1 cellular context compared by ENCODE assay signal in the genomic region with DNA sequence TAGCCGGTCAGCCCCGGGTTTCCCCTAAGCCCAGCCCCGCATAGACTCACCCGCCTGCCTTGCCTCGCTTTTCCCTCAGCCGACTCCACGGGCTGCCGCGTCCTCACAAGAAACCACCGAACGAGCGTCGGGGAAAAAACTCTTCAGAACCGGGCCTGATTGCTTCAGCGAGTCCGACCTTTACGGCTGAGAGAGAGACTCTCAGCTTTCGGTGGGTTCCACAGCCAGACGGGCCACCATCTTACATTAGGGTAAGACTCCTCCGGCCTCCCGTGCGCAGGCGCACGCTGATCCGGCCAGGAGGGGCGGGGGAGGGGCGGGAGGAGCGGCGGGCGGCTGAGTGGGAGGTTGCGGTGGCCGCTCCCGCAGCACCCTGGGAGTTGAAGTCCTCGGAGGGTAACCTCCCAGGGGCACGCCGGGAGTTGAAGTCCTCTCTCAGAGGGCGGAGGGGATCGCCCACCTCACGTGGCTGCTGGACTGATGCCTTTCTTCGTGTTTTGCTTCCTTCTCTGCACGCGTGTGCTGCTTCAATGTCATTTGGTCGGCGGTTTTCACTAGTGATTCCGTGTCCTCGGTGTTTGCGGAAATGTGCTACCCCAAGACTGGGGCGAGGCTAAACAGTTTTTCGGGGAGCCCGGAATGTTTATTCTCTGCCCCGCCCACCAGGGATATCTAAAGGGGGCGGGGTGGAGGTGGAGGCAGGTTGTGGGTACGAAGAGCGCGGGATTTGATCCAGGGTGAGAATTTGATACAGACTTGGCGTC.
TF ChIP-seq lines count a peak whose summit lies in the region.

Gene CNOT4 (minus strand): TSS at position 264 of the 764 bp plus-strand sequence. CDS start 71,771 bp downstream, outside the sequence.

TF ChIP-seq in K562, 482 proteins besides CTCF, POLR2A, EP300 and RAD21 (continued from another document and continues in another):
- TF ChIP-seq ATF4 (CRISPR knock-in tag; IDR thresholded peaks at IDR 0.05), result peak; percentile 45; the same call in 1 of the 2 replicates
- TF ChIP-seq HINFP (tag; conservative IDR thresholded peaks at IDR 0.05; ENCODE audit: low read depth), result no peak
- TF ChIP-seq RNF2 (IDR thresholded peaks at IDR 0.05), result peak; percentile 20; the same call in 1 of the 2 replicates
- TF ChIP-seq ZNF324 (CRISPR knock-in tag; IDR thresholded peaks at IDR 0.05), result no peak
- peak; percentile 55 for TF ChIP-seq ASH1L (IDR thresholded peaks at IDR 0.05; ENCODE audit: borderline replicate concordance, low read depth, partially characterized antibody)
- peak; percentile 14 to 15; a peak in 2 of 4 replicates for TF ChIP-seq ARNT (IDR thresholded peaks at IDR 0.05)
- TF ChIP-seq RFX7 (CRISPR knock-in tag; IDR thresholded peaks at IDR 0.05), result no peak
- TF ChIP-seq, protein P1, sequence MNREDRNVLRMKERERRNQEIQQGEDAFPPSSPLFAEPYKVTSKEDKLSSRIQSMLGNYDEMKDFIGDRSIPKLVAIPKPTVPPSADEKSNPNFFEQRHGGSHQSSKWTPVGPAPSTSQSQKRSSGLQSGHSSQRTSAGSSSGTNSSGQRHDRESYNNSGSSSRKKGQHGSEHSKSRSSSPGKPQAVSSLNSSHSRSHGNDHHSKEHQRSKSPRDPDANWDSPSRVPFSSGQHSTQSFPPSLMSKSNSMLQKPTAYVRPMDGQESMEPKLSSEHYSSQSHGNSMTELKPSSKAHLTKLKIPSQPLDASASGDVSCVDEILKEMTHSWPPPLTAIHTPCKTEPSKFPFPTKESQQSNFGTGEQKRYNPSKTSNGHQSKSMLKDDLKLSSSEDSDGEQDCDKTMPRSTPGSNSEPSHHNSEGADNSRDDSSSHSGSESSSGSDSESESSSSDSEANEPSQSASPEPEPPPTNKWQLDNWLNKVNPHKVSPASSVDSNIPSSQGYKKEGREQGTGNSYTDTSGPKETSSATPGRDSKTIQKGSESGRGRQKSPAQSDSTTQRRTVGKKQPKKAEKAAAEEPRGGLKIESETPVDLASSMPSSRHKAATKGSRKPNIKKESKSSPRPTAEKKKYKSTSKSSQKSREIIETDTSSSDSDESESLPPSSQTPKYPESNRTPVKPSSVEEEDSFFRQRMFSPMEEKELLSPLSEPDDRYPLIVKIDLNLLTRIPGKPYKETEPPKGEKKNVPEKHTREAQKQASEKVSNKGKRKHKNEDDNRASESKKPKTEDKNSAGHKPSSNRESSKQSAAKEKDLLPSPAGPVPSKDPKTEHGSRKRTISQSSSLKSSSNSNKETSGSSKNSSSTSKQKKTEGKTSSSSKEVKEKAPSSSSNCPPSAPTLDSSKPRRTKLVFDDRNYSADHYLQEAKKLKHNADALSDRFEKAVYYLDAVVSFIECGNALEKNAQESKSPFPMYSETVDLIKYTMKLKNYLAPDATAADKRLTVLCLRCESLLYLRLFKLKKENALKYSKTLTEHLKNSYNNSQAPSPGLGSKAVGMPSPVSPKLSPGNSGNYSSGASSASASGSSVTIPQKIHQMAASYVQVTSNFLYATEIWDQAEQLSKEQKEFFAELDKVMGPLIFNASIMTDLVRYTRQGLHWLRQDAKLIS (CRISPR knock-in tag; IDR thresholded peaks at IDR 0.05), result peak; percentile 95
- peak; percentile 81; the same call in 1 of the 2 replicates for TF ChIP-seq HIVEP1 (CRISPR knock-in tag; IDR thresholded peaks at IDR 0.05)
- TF ChIP-seq, protein P2, sequence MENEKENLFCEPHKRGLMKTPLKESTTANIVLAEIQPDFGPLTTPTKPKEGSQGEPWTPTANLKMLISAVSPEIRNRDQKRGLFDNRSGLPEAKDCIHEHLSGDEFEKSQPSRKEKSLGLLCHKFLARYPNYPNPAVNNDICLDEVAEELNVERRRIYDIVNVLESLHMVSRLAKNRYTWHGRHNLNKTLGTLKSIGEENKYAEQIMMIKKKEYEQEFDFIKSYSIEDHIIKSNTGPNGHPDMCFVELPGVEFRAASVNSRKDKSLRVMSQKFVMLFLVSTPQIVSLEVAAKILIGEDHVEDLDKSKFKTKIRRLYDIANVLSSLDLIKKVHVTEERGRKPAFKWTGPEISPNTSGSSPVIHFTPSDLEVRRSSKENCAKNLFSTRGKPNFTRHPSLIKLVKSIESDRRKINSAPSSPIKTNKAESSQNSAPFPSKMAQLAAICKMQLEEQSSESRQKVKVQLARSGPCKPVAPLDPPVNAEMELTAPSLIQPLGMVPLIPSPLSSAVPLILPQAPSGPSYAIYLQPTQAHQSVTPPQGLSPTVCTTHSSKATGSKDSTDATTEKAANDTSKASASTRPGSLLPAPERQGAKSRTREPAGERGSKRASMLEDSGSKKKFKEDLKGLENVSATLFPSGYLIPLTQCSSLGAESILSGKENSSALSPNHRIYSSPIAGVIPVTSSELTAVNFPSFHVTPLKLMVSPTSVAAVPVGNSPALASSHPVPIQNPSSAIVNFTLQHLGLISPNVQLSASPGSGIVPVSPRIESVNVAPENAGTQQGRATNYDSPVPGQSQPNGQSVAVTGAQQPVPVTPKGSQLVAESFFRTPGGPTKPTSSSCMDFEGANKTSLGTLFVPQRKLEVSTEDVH (IDR thresholded peaks at IDR 0.05; ENCODE audit: low read depth, partially characterized antibody), result peak; percentile 57
- TF ChIP-seq, protein P3, sequence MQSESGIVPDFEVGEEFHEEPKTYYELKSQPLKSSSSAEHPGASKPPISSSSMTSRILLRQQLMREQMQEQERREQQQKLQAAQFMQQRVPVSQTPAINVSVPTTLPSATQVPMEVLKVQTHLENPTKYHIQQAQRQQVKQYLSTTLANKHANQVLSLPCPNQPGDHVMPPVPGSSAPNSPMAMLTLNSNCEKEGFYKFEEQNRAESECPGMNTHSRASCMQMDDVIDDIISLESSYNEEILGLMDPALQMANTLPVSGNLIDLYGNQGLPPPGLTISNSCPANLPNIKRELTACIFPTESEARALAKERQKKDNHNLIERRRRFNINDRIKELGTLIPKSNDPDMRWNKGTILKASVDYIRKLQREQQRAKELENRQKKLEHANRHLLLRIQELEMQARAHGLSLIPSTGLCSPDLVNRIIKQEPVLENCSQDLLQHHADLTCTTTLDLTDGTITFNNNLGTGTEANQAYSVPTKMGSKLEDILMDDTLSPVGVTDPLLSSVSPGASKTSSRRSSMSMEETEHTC (IDR thresholded peaks at IDR 0.05), result 0 out of 2 replicates have a peak, but pooled peaks have one; percentile 19
- no peak for TF ChIP-seq ZNF780A (CRISPR knock-in tag; IDR thresholded peaks at IDR 0.05)
- TF ChIP-seq, protein P4, sequence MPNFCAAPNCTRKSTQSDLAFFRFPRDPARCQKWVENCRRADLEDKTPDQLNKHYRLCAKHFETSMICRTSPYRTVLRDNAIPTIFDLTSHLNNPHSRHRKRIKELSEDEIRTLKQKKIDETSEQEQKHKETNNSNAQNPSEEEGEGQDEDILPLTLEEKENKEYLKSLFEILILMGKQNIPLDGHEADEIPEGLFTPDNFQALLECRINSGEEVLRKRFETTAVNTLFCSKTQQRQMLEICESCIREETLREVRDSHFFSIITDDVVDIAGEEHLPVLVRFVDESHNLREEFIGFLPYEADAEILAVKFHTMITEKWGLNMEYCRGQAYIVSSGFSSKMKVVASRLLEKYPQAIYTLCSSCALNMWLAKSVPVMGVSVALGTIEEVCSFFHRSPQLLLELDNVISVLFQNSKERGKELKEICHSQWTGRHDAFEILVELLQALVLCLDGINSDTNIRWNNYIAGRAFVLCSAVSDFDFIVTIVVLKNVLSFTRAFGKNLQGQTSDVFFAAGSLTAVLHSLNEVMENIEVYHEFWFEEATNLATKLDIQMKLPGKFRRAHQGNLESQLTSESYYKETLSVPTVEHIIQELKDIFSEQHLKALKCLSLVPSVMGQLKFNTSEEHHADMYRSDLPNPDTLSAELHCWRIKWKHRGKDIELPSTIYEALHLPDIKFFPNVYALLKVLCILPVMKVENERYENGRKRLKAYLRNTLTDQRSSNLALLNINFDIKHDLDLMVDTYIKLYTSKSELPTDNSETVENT (CRISPR knock-in tag; IDR thresholded peaks at IDR 0.05), result no peak
- TF ChIP-seq SAFB (IDR thresholded peaks at IDR 0.05; ENCODE audit: borderline replicate concordance, low read depth, low read length), result no peak
- no peak; the same call in 1 of the 2 replicates for TF ChIP-seq FOXK1 (CRISPR knock-in tag; IDR thresholded peaks at IDR 0.05; ENCODE audit: borderline replicate concordance)
- TF ChIP-seq ZFP30 (CRISPR knock-in tag; IDR thresholded peaks at IDR 0.05; ENCODE audit: borderline replicate concordance), result no peak
- peak; percentile 42; the same call in 1 of the 2 replicates for TF ChIP-seq ZBED1 (IDR thresholded peaks at IDR 0.05)
- peak; percentile 82 for TF ChIP-seq POLR2H (tag; IDR thresholded peaks at IDR 0.05; ENCODE audit: low read depth)
- TF ChIP-seq, protein P5, sequence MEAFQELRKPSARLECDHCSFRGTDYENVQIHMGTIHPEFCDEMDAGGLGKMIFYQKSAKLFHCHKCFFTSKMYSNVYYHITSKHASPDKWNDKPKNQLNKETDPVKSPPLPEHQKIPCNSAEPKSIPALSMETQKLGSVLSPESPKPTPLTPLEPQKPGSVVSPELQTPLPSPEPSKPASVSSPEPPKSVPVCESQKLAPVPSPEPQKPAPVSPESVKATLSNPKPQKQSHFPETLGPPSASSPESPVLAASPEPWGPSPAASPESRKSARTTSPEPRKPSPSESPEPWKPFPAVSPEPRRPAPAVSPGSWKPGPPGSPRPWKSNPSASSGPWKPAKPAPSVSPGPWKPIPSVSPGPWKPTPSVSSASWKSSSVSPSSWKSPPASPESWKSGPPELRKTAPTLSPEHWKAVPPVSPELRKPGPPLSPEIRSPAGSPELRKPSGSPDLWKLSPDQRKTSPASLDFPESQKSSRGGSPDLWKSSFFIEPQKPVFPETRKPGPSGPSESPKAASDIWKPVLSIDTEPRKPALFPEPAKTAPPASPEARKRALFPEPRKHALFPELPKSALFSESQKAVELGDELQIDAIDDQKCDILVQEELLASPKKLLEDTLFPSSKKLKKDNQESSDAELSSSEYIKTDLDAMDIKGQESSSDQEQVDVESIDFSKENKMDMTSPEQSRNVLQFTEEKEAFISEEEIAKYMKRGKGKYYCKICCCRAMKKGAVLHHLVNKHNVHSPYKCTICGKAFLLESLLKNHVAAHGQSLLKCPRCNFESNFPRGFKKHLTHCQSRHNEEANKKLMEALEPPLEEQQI (IDR thresholded peaks at IDR 0.05), result 0 out of 2 replicates have a peak, but pooled peaks have one; percentile 18
- peak; percentile 48 for TF ChIP-seq ARID1B (IDR thresholded peaks at IDR 0.05)
- TF ChIP-seq SMARCB1 (IDR thresholded peaks at IDR 0.05; ENCODE audit: insufficient read length, low read depth), result no peak
- TF ChIP-seq MLX (CRISPR knock-in tag; conservative IDR thresholded peaks at IDR 0.05), result 0 out of 4 replicates have a peak, but pooled peaks of 1 of the 2 experiments have one; percentile 65
- TF ChIP-seq KLF13 (tag; IDR thresholded peaks at IDR 0.05; ENCODE audit: borderline replicate concordance, low read depth), result peak; percentile 99
- TF ChIP-seq ZNF431 (CRISPR knock-in tag; IDR thresholded peaks at IDR 0.05), result peak; percentile 48; the same call in 1 of the 2 replicates
- peak; percentile 85 for TF ChIP-seq ZSCAN29 (IDR thresholded peaks at IDR 0.05)
- peak; percentile 59 for TF ChIP-seq CTBP1 (IDR thresholded peaks at IDR 0.05; ENCODE audit: borderline replicate concordance)
- TF ChIP-seq RBFOX2 (IDR thresholded peaks at IDR 0.05; ENCODE audit: low read depth, low read length), result peak; percentile 90
- TF ChIP-seq DPF2 (IDR thresholded peaks at IDR 0.05), result peak; percentile 61
- no peak for TF ChIP-seq ZNF184 (CRISPR knock-in tag; IDR thresholded peaks at IDR 0.05)
- TF ChIP-seq, protein P6, sequence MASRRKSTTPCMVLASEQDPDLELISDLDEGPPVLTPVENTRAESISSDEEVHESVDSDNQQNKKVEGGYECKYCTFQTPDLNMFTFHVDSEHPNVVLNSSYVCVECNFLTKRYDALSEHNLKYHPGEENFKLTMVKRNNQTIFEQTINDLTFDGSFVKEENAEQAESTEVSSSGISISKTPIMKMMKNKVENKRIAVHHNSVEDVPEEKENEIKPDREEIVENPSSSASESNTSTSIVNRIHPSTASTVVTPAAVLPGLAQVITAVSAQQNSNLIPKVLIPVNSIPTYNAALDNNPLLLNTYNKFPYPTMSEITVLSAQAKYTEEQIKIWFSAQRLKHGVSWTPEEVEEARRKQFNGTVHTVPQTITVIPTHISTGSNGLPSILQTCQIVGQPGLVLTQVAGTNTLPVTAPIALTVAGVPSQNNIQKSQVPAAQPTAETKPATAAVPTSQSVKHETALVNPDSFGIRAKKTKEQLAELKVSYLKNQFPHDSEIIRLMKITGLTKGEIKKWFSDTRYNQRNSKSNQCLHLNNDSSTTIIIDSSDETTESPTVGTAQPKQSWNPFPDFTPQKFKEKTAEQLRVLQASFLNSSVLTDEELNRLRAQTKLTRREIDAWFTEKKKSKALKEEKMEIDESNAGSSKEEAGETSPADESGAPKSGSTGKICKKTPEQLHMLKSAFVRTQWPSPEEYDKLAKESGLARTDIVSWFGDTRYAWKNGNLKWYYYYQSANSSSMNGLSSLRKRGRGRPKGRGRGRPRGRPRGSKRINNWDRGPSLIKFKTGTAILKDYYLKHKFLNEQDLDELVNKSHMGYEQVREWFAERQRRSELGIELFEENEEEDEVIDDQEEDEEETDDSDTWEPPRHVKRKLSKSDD (conservative IDR thresholded peaks at IDR 0.05; ENCODE audit: low read length), result peak; percentile 57; the same call in 1 of the 2 replicates
- no peak for TF ChIP-seq DDX20 (tag; IDR thresholded peaks at IDR 0.05; ENCODE audit: low read depth)
- peak; percentile 50; the same call in 1 of the 2 replicates for TF ChIP-seq KLF6 (CRISPR knock-in tag; IDR thresholded peaks at IDR 0.05; ENCODE audit: borderline replicate concordance)
